ENCODE assay signal across 8 cellular contexts in the genomic region with DNA sequence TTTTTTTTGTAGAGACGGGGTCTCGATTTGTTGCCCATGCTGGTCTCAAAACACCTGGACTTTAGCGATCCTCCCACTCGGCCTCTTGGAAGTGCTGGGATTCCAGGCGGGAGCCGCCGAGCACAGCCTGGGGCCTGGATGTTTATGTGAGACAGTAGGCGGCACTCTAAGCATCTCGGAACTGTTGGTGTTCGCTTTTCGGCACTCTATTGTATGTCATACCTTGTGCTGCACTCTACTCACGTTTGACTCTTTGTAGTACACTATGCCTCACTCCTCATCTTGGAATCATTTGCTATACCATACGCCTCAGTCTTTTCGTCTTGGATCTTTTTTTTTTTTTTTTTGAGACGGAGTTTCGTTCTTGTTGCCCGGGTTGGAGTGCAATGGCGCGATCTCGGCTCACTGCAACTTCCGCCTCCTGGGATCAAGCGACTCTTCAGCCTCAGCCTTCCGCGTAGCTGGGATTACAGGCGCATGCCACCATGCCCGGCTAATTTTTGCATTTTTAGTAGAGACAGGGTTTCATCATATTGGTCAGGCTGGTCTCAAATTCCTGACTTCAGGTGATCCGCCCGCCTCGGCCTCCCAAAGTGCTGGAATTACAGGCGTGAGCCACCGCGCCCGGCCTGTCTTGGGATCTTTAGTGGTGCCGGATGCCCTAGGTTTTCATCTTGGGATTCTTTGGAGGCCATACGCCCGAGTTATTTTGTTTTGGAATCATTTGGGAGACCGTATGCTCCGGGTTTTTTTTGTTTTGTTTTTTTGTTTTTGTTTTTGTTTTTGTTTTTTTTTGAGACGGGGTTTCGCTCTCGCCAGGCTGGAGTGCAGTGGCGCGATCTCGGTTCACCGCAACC. TPM values are rescaled to one million over a fixed set of nuclear protein-coding genes. Genes with fewer than 3 reads are reported as not detected.
DNase-seq lines count a peak whose midpoint lies in the region; ATAC-seq and TF ChIP-seq lines count a peak whose summit lies in the region.

No MANE protein-coding gene starts in this region.

- 43 to 45% methylated on average over 44 to 45 of the region's 45 CpGs for WGBS in heart right ventricle, 2 donors
- 58% methylated on average over 44 of the region's 45 CpGs for WGBS in hepatocyte (ENCODE audit: low lambda C conversion rate, missing lambda C conversion rate)
- 53 to 54% methylated on average over 45 of the region's 45 CpGs for WGBS in tibial nerve, 2 donors

- H3K9me3 ChIP-seq in heart right ventricle (no peaks in the 10 kb centered on the region), hepatocyte (ENCODE audit: low read depth) (no peaks in the 10 kb centered on the region), tibial nerve (peaks cover 0 to 10% (median 0%) of the 10 kb centered on the region in 4 donors), SJCRH30 (replicated peaks) (no peaks in the 10 kb centered on the region), vagina (no peaks in the 10 kb centered on the region)

- H4K20me1 ChIP-seq in hepatocyte (ENCODE audit: insufficient read depth, poor library complexity, severe bottlenecking): no peaks in the 10 kb centered on the region

- TF ChIP-seq POLR2A in tibial nerve (IDR thresholded peaks at IDR 0.05) (no peak), vagina (IDR thresholded peaks at IDR 0.05) (no peak)

- no peak for TF ChIP-seq CTCF in heart right ventricle (IDR thresholded peaks at IDR 0.05)
- peak; percentile 24 for TF ChIP-seq CTCF in hepatocyte (IDR thresholded peaks at IDR 0.05; ENCODE audit: poor library complexity)
- no peak for TF ChIP-seq CTCF in tibial nerve (IDR thresholded peaks at IDR 0.05)
- TF ChIP-seq CTCF in vagina (IDR thresholded peaks at IDR 0.05): no peak

- no peak for DNase-seq in heart right ventricle
- no peak for DNase-seq in left cardiac atrium
- no peak for DNase-seq in T-helper 2 cell treated with Interferon-gamma antibody and Interleukin-4, amounts not matched to agents 5 μg/mL and 100 μg/mL, for 36 hours (ENCODE audit: low spot score)
- DNase-seq in hepatocyte (ENCODE audit: low spot score): peak; percentile 33
- DNase-seq in tibial nerve (ENCODE audit: low spot score in 2 of 2): no peak
- no peak for DNase-seq in NCI-H1092 (lab: John Stamatoyannopoulos, UW)
- no peak for DNase-seq in SJCRH30
- no peak for DNase-seq in vagina (ENCODE audit: extremely low spot score in 2 of 2)

- H3K4me1 ChIP-seq in heart right ventricle (no peaks in the 10 kb centered on the region), hepatocyte (ENCODE audit: insufficient read depth) (no peaks in the 10 kb centered on the region), tibial nerve (peaks cover 0 to 6% (median 0%) of the 10 kb centered on the region in 4 donors), SJCRH30 (no peaks in the 10 kb centered on the region), vagina (no peaks in the 10 kb centered on the region)

- peak overlapping the region in 6 of 10 donors; percentile 14 to 36 (median 23) for H3K4me3 ChIP-seq in heart right ventricle
- H3K4me3 ChIP-seq in hepatocyte: no peak overlapping the region
- H3K4me3 ChIP-seq in tibial nerve: peak overlapping the region in 3 of 4 donors; percentile 9 to 21 (median 15)
- H3K4me3 ChIP-seq in SJCRH30: no peak overlapping the region
- H3K4me3 ChIP-seq in vagina: peak overlapping the region in 1 of 2 donors; percentile 13

- H3K27me3 ChIP-seq in heart right ventricle: peaks cover 0 to 84% (median 57%) of the 10 kb centered on the region in 7 donors
- H3K27me3 ChIP-seq in hepatocyte: peaks cover 49% of the 10 kb centered on the region
- peaks cover 0 to 62% of the 10 kb centered on the region in 2 donors for H3K27me3 ChIP-seq in tibial nerve
- no peaks in the 10 kb centered on the region for H3K27me3 ChIP-seq in SJCRH30
- H3K27me3 ChIP-seq in vagina: no peaks in the 10 kb centered on the region

- peak overlapping the region; percentile 76 for H3K4me3 Mint-ChIP-seq in T-helper 2 cell treated with Interferon-gamma antibody and Interleukin-4, amounts not matched to agents 5 μg/mL and 100 μg/mL, for 36 hours

- peak in 2 of 8 donors; percentile 46 to 64 for ATAC-seq in heart right ventricle
- ATAC-seq in left cardiac atrium: no peak

- H3K27me3 Mint-ChIP-seq in T-helper 2 cell treated with Interferon-gamma antibody and Interleukin-4, amounts not matched to agents 5 μg/mL and 100 μg/mL, for 36 hours (ENCODE audit: low read depth): peaks cover 58% of the 10 kb centered on the region

- H2AFZ ChIP-seq in hepatocyte: peak overlapping the region; percentile 52

- peaks cover 6% of the 10 kb centered on the region for H3K9me3 Mint-ChIP-seq in T-helper 2 cell treated with Interferon-gamma antibody and Interleukin-4, amounts not matched to agents 5 μg/mL and 100 μg/mL, for 36 hours

- no peak overlapping the region for H3K27ac Mint-ChIP-seq in T-helper 2 cell treated with Interferon-gamma antibody and Interleukin-4, amounts not matched to agents 5 μg/mL and 100 μg/mL, for 36 hours

- no peak overlapping the region for H3K27ac ChIP-seq in heart right ventricle
- no peak overlapping the region for H3K27ac ChIP-seq in hepatocyte
- no peak overlapping the region for H3K27ac ChIP-seq in tibial nerve
- no peak overlapping the region for H3K27ac ChIP-seq in SJCRH30
- no peak overlapping the region for H3K27ac ChIP-seq in vagina

- no peak for TF ChIP-seq EP300 in tibial nerve (IDR thresholded peaks at IDR 0.05)

- no peaks in the 10 kb centered on the region for H3K9me2 ChIP-seq in hepatocyte (replicated peaks; ENCODE audit: insufficient read depth)

- intact Hi-C loops in heart right ventricle (cut with DNase I) (loop anchor here in 3 of 10 donors (10.0 kb wide), 2 partner anchors 75 to 85 kb away; no protein-coding TSS in a partner anchor), left cardiac atrium (cut with DNase I) (no loop called here), vagina (cut with DNase I) (no loop called here)

- H3K4me2 ChIP-seq in hepatocyte: peak overlapping the region; percentile 73

- peaks cover 10% of the 10 kb centered on the region for H3K4me1 Mint-ChIP-seq in T-helper 2 cell treated with Interferon-gamma antibody and Interleukin-4, amounts not matched to agents 5 μg/mL and 100 μg/mL, for 36 hours (ENCODE audit: low read depth)

- H3K79me2 ChIP-seq in hepatocyte: no peaks in the 10 kb centered on the region

- H3K36me3 ChIP-seq in heart right ventricle (no peaks in the 10 kb centered on the region), hepatocyte (replicated peaks; ENCODE audit: insufficient read depth, low read depth) (no peaks in the 10 kb centered on the region), tibial nerve (no peaks in the 10 kb centered on the region), SJCRH30 (no peaks in the 10 kb centered on the region), vagina (no peaks in the 10 kb centered on the region)

- no peaks in the 10 kb centered on the region for H3K36me3 Mint-ChIP-seq in T-helper 2 cell treated with Interferon-gamma antibody and Interleukin-4, amounts not matched to agents 5 μg/mL and 100 μg/mL, for 36 hours (ENCODE audit: low read depth)

RNA-seq across cellular contexts. Expression of a gene that starts 24.2 kb away (rescaled TPM):
- total RNA-seq in heart right ventricle (10 to 100 TPM in 6 of 10 donors, 1 to 10 TPM in 4; 7.0 to 15.6 (median 10.9) TPM), left cardiac atrium (10 to 100 TPM in 1 of 2 donors, 1 to 10 TPM in 1; 8.5 to 10.4 TPM), hepatocyte (10.8 and 14.0 TPM in 2 replicates), tibial nerve (10 to 100 TPM in 3 of 4 donors, 1 to 10 TPM in 1; 9.0 to 16.1 (median 13.0) TPM), vagina (13.0 TPM)
- polyA plus RNA-seq in heart right ventricle (1 to 10 TPM in 1 of 2 donors, under 1 TPM in 1; 0.72 to 2.3 TPM), hepatocyte (2.3 and 3.4 TPM in 2 replicates)
- 25.6 and 27.7 TPM in 2 replicates for total RNA-seq in SJCRH30 (2014; rRNA removed; shearing (Covaris generic))

Comparison
In these comparisons a context has a peak if more than half of its experiments do, and no peak if none do; other contexts are left out.
1. H3K4me3 ChIP-seq: peak in heart right ventricle (6 of 10) and tibial nerve (3 of 4); none in hepatocyte (single experiment) and SJCRH30 (single experiment).